In the genomic region with DNA sequence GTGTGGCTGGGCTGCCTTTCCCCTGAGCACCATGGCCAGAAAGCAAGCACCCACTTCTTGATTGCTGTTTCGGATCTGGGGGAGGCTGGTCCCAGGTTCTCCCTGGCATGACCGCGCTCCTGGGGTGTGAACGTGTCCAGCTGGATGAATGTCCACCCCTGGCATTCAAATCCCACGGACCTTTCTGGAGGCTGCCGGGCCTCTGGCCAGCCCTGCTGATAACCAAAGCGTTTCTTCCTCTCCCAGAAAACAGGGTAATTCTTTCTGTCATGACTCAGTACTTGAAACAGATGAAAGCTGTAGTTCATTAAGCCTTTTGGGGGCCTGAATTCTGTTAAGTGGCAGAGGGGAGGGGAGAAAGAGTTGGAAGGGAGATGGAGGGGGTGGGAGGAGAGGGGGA, we compare ENCODE assay signal across 13 cellular contexts.
DNase-seq lines count a peak whose midpoint lies in the region; ATAC-seq and TF ChIP-seq lines count a peak whose summit lies in the region.
"Had no signal": no experiment of that assay in that cellular context is flagged by ENCODE, and none has a peak within 500 bp of the region (broad histone marks: within the 10 kb centered on the region; RNA-seq: fewer than 3 reads in every experiment).

No MANE protein-coding gene starts in this region.

- 53% methylated on average over 7 of the region's 7 CpGs for WGBS in GM23248 (ENCODE audit: low coverage in 1 of 2, low lambda C conversion rate in 2 of 2, missing lambda C conversion rate in 2 of 2), 2 experiments

- no peak overlapping the region for H2AFZ ChIP-seq in GM23248

- no peak for TF ChIP-seq POLR2A in gastrocnemius medialis (IDR thresholded peaks at IDR 0.05)

- H3K27ac ChIP-seq in GM23248 (no peak overlapping the region), left ventricle myocardium inferior (replicated peaks) (no peak overlapping the region), gastrocnemius medialis (peak overlapping the region in 3 of 4 donors; percentile 18 to 58 (median 36))
- H3K27ac ChIP-seq: foreskin keratinocyte had no signal

- H3K9me3 ChIP-seq in GM23248 (ENCODE audit: low read depth) (no peaks in the 10 kb centered on the region), left ventricle myocardium inferior (replicated peaks) (no peaks in the 10 kb centered on the region), gastrocnemius medialis (no peaks in the 10 kb centered on the region)

- peaks cover 17% of the 10 kb centered on the region for H3F3A ChIP-seq in GM23248 (ENCODE audit: insufficient read depth)

- H3K4me1 ChIP-seq in GM23248 (ENCODE audit: insufficient read depth) (peaks cover 16% of the 10 kb centered on the region; the same call in 1 of the 2 replicates), left ventricle myocardium inferior (peaks cover 41% of the 10 kb centered on the region), gastrocnemius medialis (peaks cover 52 to 69% of the 10 kb centered on the region in 2 donors)
- H3K4me1 ChIP-seq: foreskin keratinocyte had no signal

- no peaks in the 10 kb centered on the region for H4K20me1 ChIP-seq in GM23248 (ENCODE audit: insufficient read depth)

- H3K27me3 ChIP-seq in GM23248 (replicated peaks; ENCODE audit: insufficient read depth) (no peaks in the 10 kb centered on the region), left ventricle myocardium inferior (ENCODE audit: low read depth) (no peaks in the 10 kb centered on the region), gastrocnemius medialis (no peaks in the 10 kb centered on the region)
- H3K27me3 ChIP-seq: foreskin keratinocyte had no signal

- TF ChIP-seq CTCF in left ventricle myocardium inferior (IDR thresholded peaks at IDR 0.05; ENCODE audit: borderline replicate concordance) (no peak), gastrocnemius medialis (IDR thresholded peaks at IDR 0.05 in 4 of 5, conservative IDR thresholded peaks at IDR 0.05 in 1 of 5) (no peak)

- no peak overlapping the region for H3K9ac ChIP-seq in GM23248

- H3K9me2 ChIP-seq in GM23248 (ENCODE audit: insufficient read depth), result no peaks in the 10 kb centered on the region

- DNase-seq in GM23248, result peak; percentile 56
- DNase-seq in astrocyte of the hippocampus (ENCODE audit: low read depth, low spot score), result peak; percentile 78
- DNase-seq in left ventricle myocardium inferior, result peak; percentile 35
- no peak for DNase-seq in gastrocnemius medialis
- DNase-seq in SKM-1 (lab: John Stamatoyannopoulos, UW; ENCODE audit: unreplicated experiment), result no peak
- DNase-seq in NCI-H345 (lab: John Stamatoyannopoulos, UW), result no peak
- DNase-seq: activated naive CD8-positive, alpha-beta T cell treated with anti-CD3 and anti-CD28 coated beads, Interleukin-2, amount 50 U/mL, for 24 hours; CD4-positive, alpha-beta memory T cell; foreskin keratinocyte; retina; stimulated activated CD4-positive, alpha-beta T cell treated with anti-CD3 and anti-CD28 coated beads, Interleukin-4, amount 100 ng/mL, for 24 hours had no signal

- no peak overlapping the region for H3K4me2 ChIP-seq in GM23248 (ENCODE audit: unreplicated experiment)

- ATAC-seq in gastrocnemius medialis (no peak), HG03521 (IDR thresholded peaks at IDR 0.05; ENCODE audit: unreplicated experiment) (no peak)
- ATAC-seq: activated naive CD8-positive, alpha-beta T cell treated with anti-CD3 and anti-CD28 coated beads, Interleukin-2, amount 50 U/mL, for 24 hours; foreskin keratinocyte; stimulated activated effector memory CD8-positive, alpha-beta T cell treated with anti-CD3 and anti-CD28 coated beads, Interleukin-12 subunit alpha, Interleukin-12 subunit beta, amount 100 ng/mL, for 72 hours had no signal

- H3K4me3 ChIP-seq in GM23248, result no peak overlapping the region
- H3K4me3 ChIP-seq in left ventricle myocardium inferior, result no peak overlapping the region
- no peak overlapping the region for H3K4me3 ChIP-seq in gastrocnemius medialis

- no peaks in the 10 kb centered on the region for H3K79me2 ChIP-seq in GM23248 (ENCODE audit: insufficient read depth)

- in situ Hi-C loops in GM23248 (cut with MboI), result no loop called here
- in situ Hi-C loops in gastrocnemius medialis (cut with MboI; ENCODE audit: low sequenced_read_pairs in 4 of 4), result no loop called here

- H3K36me3 ChIP-seq in GM23248 (ENCODE audit: low read depth), result no peaks in the 10 kb centered on the region
- no peaks in the 10 kb centered on the region for H3K36me3 ChIP-seq in left ventricle myocardium inferior
- no peaks in the 10 kb centered on the region for H3K36me3 ChIP-seq in gastrocnemius medialis

- intact Hi-C loops in left ventricle myocardium inferior (cut with micrococcal nuclease) (no loop called here), gastrocnemius medialis (cut with DNase I; ENCODE audit: low total_unique reads) (no loop called here)

Comparison
In these comparisons a context has a peak if more than half of its experiments do, and no peak if none do; other contexts are left out.
1. DNase-seq: peak in GM23248 (single experiment), astrocyte of the hippocampus (single experiment) and left ventricle myocardium inferior (single experiment); none in gastrocnemius medialis (0 of 2), SKM-1 (single experiment) and NCI-H345 (single experiment).
2. H3K27ac ChIP-seq: peak in gastrocnemius medialis (3 of 4); none in GM23248 (single experiment) and left ventricle myocardium inferior (single experiment).